1 cellular context compared by ENCODE assay signal in genomic region chr2:203018181-203018580, GRCh38.
TF ChIP-seq lines count a peak whose summit lies in the region.

No MANE protein-coding gene starts in this region.

TF ChIP-seq in K562, 482 proteins besides CTCF, POLR2A, EP300 and RAD21 (continued from another document):
- no peak for TF ChIP-seq REST (CRISPR knock-in tag; IDR thresholded peaks at IDR 0.05; ENCODE audit: low read depth)
- peak; percentile 37; the same call in 1 of the 2 replicates for TF ChIP-seq ZNF384 (IDR thresholded peaks at IDR 0.05; ENCODE audit: low read depth, low read length)
